In the genomic region with DNA sequence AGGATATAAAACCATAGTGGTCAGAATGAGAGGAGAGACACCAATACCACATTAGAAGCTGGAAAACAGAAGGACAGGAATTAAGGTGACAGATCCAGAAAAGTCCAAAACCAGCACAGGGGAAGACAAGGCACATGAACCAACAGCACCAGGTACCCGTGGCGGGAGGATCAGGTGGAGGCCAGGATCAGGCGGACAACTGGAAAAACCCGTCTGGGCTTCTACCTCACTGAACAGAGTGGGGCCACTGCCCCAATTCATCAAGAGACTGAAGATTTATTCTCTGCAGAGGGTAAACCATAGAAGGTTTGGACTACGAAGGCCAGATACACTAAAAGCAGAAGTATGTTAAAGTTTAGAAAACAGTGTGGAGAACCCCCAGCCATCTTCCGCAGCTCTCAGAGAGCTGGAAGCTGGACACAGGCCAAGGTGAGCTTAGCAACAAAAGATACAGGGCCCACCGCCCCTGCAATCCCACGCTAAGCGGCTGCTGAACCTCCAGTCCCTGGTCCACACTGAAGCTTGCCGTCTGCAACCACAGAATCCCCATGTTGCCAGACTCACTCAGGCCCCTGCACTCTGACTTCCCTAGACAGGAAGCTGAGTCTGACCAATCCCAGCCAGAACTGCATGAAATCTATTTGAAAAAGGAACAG, we compare ENCODE assay signal across 9 cellular contexts. TPM values are rescaled to one million over a fixed set of nuclear protein-coding genes. Genes with fewer than 3 reads are reported as not detected.
DNase-seq lines count a peak whose midpoint lies in the region; ATAC-seq, FAIRE-seq and TF ChIP-seq lines count a peak whose summit lies in the region.
"Had no signal": no experiment of that assay in that cellular context is flagged by ENCODE, and none has a peak within 500 bp of the region (broad histone marks: within the 10 kb centered on the region; RNA-seq: fewer than 3 reads in every experiment).

No MANE protein-coding gene starts in this region.

- FAIRE-seq in pancreas (lab: Jason Lieb, UNC): no peak

- H3K27ac ChIP-seq in IMR-90 (ENCODE audit: insufficient read depth, low read length) (peak overlapping the region; percentile 98), body of pancreas (peak overlapping the region in 3 of 4 donors; percentile 61 to 65 (median 63)), pancreas (peak overlapping the region in 3 of 4 donors; percentile 12 to 68 (median 60))

- POLR2A ChIA-PET in IMR-90 (lab: Charles Lee; ENCODE audit: unreplicated experiment): no interaction called here

- peaks cover 18 to 68% of the 10 kb centered on the region in 2 experiments; a peak in 3 of 4 replicates for H3K79me1 ChIP-seq in IMR-90 (ENCODE audit: low read depth in 1 of 2, low read length in 2 of 2)

- H3K56ac ChIP-seq in IMR-90 (ENCODE audit: extremely low read depth, insufficient read depth, low read length): 0 out of 2 replicates have a peak overlapping the region, but pooled peaks have one; percentile 38

- DNase-seq in GM03348 (ENCODE audit: low spot score) (peak; percentile 21), IMR-90 (peak; percentile 82), body of pancreas (peak in 2 of 4 donors; percentile 61 to 81), pancreas (peak in 1 of 6 donors; percentile 22), T-helper 2 cell (no peak), H4 (ENCODE audit: low spot score) (no peak)
- no peak for DNase-seq in stimulated activated naive CD4-positive, alpha-beta T cell treated with Interleukin-2 at 50 U/mL for 16 hours (lab: John Stamatoyannopoulos, UW)
- DNase-seq: NCI-H2171 treated with DMSO at 0.1 percent for 48 hours had no signal

- peak overlapping the region; percentile 58 to 90; a peak in 3 of 4 replicates for H4K8ac ChIP-seq in IMR-90 (ENCODE audit: low read depth in 2 of 2, low read length in 2 of 2)

- peak overlapping the region; percentile 79 for H3K18ac ChIP-seq in IMR-90 (ENCODE audit: low read depth, low read length)

- peak overlapping the region; percentile 68 for H2BK20ac ChIP-seq in IMR-90 (ENCODE audit: low read depth, low read length)

- peak; percentile 92 for ATAC-seq in IMR-90 (ENCODE audit: low read depth)
- no peak for ATAC-seq in body of pancreas
- ATAC-seq in pancreas: peak in 1 of 4 donors; percentile 18
- no peak for ATAC-seq in GM21619 (IDR thresholded peaks at IDR 0.05; ENCODE audit: unreplicated experiment)

- WGBS in IMR-90 (ENCODE audit: extremely low coverage in 2 of 2, insufficient read length in 1 of 2), 2 experiments: no CpG with 5 or more reads among the region's 10 CpGs
- WGBS in body of pancreas, 2 donors: 37 to 58% methylated on average over 10 of the region's 10 CpGs
- 41 to 49% methylated on average over 10 of the region's 10 CpGs for WGBS in pancreas, 2 donors

- H2AFZ ChIP-seq in IMR-90 (replicated peaks; ENCODE audit: low read length, poor library complexity): peak overlapping the region; percentile 84

- peak overlapping the region; percentile 89 for H2BK5ac ChIP-seq in IMR-90 (ENCODE audit: low read depth, low read length, poor library complexity, severe bottlenecking)

- peak overlapping the region; percentile 96 for H3K14ac ChIP-seq in IMR-90 (replicated peaks; ENCODE audit: low read depth, low read length)

- H3K4me1 ChIP-seq in IMR-90 (ENCODE audit: control insufficient read depth, insufficient read depth, low read length): peaks cover 19% of the 10 kb centered on the region
- peaks cover 75% of the 10 kb centered on the region for H3K4me1 ChIP-seq in body of pancreas
- peaks cover 37 to 60% (median 37%) of the 10 kb centered on the region in 3 donors for H3K4me1 ChIP-seq in pancreas

- peak overlapping the region; percentile 87 for H3K4ac ChIP-seq in IMR-90 (ENCODE audit: low read depth, low read length)

- dilution Hi-C loops in IMR-90 (cut with HindIII; ENCODE audit: low sequenced_read_pairs, unreplicated experiment): no loop called here

- CTCF ChIA-PET in IMR-90 (lab: Yijun Ruan, JAX): interaction anchor here (0.9 to 1.3 kb wide), 2 partner anchors 15 to 38 kb away, joined by 3 read pairs; no protein-coding TSS in a partner anchor

- H3K4me3 ChIP-seq in IMR-90 (ENCODE audit: insufficient read depth, low read depth, low read length) (peak overlapping the region; percentile 18; the same call in 1 of the 2 replicates), body of pancreas (no peak overlapping the region), pancreas (no peak overlapping the region)

- peak overlapping the region; percentile 89 for H3K4me2 ChIP-seq in IMR-90 (ENCODE audit: low read depth, low read length)

- TF ChIP-seq CTCF in IMR-90 (conservative IDR thresholded peaks at IDR 0.05; ENCODE audit: low read depth, low read length): no peak
- TF ChIP-seq CTCF in body of pancreas (IDR thresholded peaks at IDR 0.05): no peak
- TF ChIP-seq CTCF in pancreas (IDR thresholded peaks at IDR 0.05): no peak

- no TSS peak for BruUV-seq in IMR-90 (replicated peaks; lab: Mats Ljungman, UMichigan)

- peak overlapping the region; percentile 95 for H4K5ac ChIP-seq in IMR-90 (ENCODE audit: low read depth, low read length)

- H3K9me1 ChIP-seq in IMR-90 (ENCODE audit: insufficient read depth, low read length): peaks cover 11% of the 10 kb centered on the region

- no peaks in the 10 kb centered on the region for H3K36me3 ChIP-seq in IMR-90 (ENCODE audit: control insufficient read depth, insufficient read depth, low read length)
- H3K36me3 ChIP-seq in body of pancreas (replicated peaks in 1 of 2; ENCODE audit: insufficient read depth in 1 of 2, low read depth in 2 of 2): no peaks in the 10 kb centered on the region
- H3K36me3 ChIP-seq in pancreas: no peaks in the 10 kb centered on the region

- in situ Hi-C loops in IMR-90 (cut with MboI; ENCODE audit: low sequenced_read_pairs): no loop called here

- H3K27me3 ChIP-seq in IMR-90 (ENCODE audit: control insufficient read depth, insufficient read depth, low read length) (no peaks in the 10 kb centered on the region), body of pancreas (no peaks in the 10 kb centered on the region), pancreas (no peaks in the 10 kb centered on the region)

- peak overlapping the region; percentile 37; the same call in 1 of the 3 replicates for H2BK15ac ChIP-seq in IMR-90 (ENCODE audit: low read depth, low read length)

- H3K9ac ChIP-seq in IMR-90 (ENCODE audit: low read depth, low read length): peak overlapping the region; percentile 56; the same call in 1 of the 2 replicates

- TF ChIP-seq POLR2A in IMR-90 (IDR thresholded peaks at IDR 0.05; ENCODE audit: low read depth, low read length): no peak
- no peak for TF ChIP-seq POLR2A in body of pancreas (IDR thresholded peaks at IDR 0.05)

- H2BK120ac ChIP-seq in IMR-90 (ENCODE audit: low read depth, low read length): peak overlapping the region; percentile 84

- H3K23ac ChIP-seq in IMR-90 (ENCODE audit: low read depth, low read length): peak overlapping the region; percentile 90

- H4K20me1 ChIP-seq in IMR-90 (ENCODE audit: insufficient read depth, low read length): peaks cover 11% of the 10 kb centered on the region

- peak overlapping the region; percentile 82 for H4K91ac ChIP-seq in IMR-90 (ENCODE audit: insufficient read depth, low read depth, low read length)

- TF ChIP-seq RAD21 in IMR-90 (IDR thresholded peaks at IDR 0.05; ENCODE audit: low read length): no peak

- intact Hi-C loops in IMR-90 (cut with micrococcal nuclease) (loop anchor here (1.0 to 2.0 kb wide), 2 partner anchors 12 to 16 kb away; no protein-coding TSS in a partner anchor), body of pancreas (cut with DNase I) (no loop called here), pancreas (cut with DNase I) (no loop called here)

- peak overlapping the region; percentile 76; the same call in 1 of the 2 replicates for H2AK5ac ChIP-seq in IMR-90 (ENCODE audit: low read depth, low read length)

- peak overlapping the region; percentile 38 for H2AK9ac ChIP-seq in IMR-90 (replicated peaks; ENCODE audit: low read depth, low read length, poor library complexity)

- H3K9me3 ChIP-seq in IMR-90 (ENCODE audit: control insufficient read depth, insufficient read depth, low read length) (no peaks in the 10 kb centered on the region), body of pancreas (no peaks in the 10 kb centered on the region), pancreas (no peaks in the 10 kb centered on the region)

TF ChIP-seq in IMR-90, 13 proteins besides CTCF, POLR2A, EP300 and RAD21 (continues in another document):
- TF ChIP-seq MXI1 (IDR thresholded peaks at IDR 0.05; ENCODE audit: borderline replicate concordance, low read depth, low read length) (no peak), BHLHE40 (IDR thresholded peaks at IDR 0.05; ENCODE audit: low read depth, low read length) (no peak), CEBPB (IDR thresholded peaks at IDR 0.05; ENCODE audit: low read depth, low read length) (no peak), SMC3 (IDR thresholded peaks at IDR 0.05; ENCODE audit: low read depth, low read length) (no peak), RFX5 (IDR thresholded peaks at IDR 0.05; ENCODE audit: low read depth, low read length) (no peak), RCOR1 (IDR thresholded peaks at IDR 0.05; ENCODE audit: insufficient replicate concordance, low read length) (no peak), NFE2L2 (IDR thresholded peaks at IDR 0.05; ENCODE audit: low read depth, low read length) (no peak), FOS (IDR thresholded peaks at IDR 0.05; ENCODE audit: low read depth, low read length) (no peak)
- TF ChIP-seq, protein P1, sequence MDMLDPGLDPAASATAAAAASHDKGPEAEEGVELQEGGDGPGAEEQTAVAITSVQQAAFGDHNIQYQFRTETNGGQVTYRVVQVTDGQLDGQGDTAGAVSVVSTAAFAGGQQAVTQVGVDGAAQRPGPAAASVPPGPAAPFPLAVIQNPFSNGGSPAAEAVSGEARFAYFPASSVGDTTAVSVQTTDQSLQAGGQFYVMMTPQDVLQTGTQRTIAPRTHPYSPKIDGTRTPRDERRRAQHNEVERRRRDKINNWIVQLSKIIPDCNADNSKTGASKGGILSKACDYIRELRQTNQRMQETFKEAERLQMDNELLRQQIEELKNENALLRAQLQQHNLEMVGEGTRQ (IDR thresholded peaks at IDR 0.05; ENCODE audit: low read depth, low read length): no peak

RNA-seq across cellular contexts. Expression of a gene that starts 29.9 kb away (rescaled TPM):
- total RNA-seq in IMR-90 (2012; rRNA removed): 64.2 and 80.7 TPM in 2 replicates
- 84.0 and 108 TPM in 2 replicates for polyA plus RNA-seq in IMR-90 (2012; rRNA removed)
- polyA plus RNA-seq in IMR-90 (2012; cell fraction: cytosol; rRNA removed): 66.3 and 83.3 TPM in 2 replicates
- 61.1 and 62.6 TPM in 2 replicates for polyA plus RNA-seq in IMR-90 (2012; cell fraction: nucleus; rRNA removed; ENCODE audit: low replicate concordance)
- 100 to 1,000 TPM in 1 of 2 donors, 10 to 100 TPM in 1; 74.7 to 106 TPM for total RNA-seq in body of pancreas
- 10 to 100 TPM; 44.4 to 73.0 (median 53.9) TPM for total RNA-seq in pancreas
- polyA plus RNA-seq in pancreas: 10 to 100 TPM; 55.9 to 64.3 TPM
- total RNA-seq in H4 (2014; rRNA removed; shearing (Covaris generic)): 22.5 and 24.7 TPM in 2 replicates

RNA-seq across cellular contexts. Expression of a gene that starts 46.7 kb away (rescaled TPM):
- 6.6 and 12.2 TPM in 2 replicates for total RNA-seq in IMR-90 (2012; rRNA removed)
- 4.1 and 4.9 TPM in 2 replicates for polyA plus RNA-seq in IMR-90 (2012; rRNA removed)
- polyA plus RNA-seq in IMR-90 (2012; cell fraction: cytosol; rRNA removed): 0.90 and 2.2 TPM in 2 replicates
- 0.63 and 2.9 TPM in 2 replicates for polyA plus RNA-seq in IMR-90 (2012; cell fraction: nucleus; rRNA removed; ENCODE audit: low replicate concordance)
- total RNA-seq in body of pancreas: under 1 TPM; 0.78 to 0.99 TPM
- total RNA-seq in pancreas: under 1 TPM; 0.32 to 0.98 (median 0.50) TPM
- under 1 TPM; 0.46 to 0.52 TPM for polyA plus RNA-seq in pancreas
- 16.3 and 20.3 TPM in 2 replicates for total RNA-seq in H4 (2014; rRNA removed; shearing (Covaris generic))

Comparison
In these comparisons a context has a peak if more than half of its experiments do, and no peak if none do; other contexts are left out.
1. DNase-seq: peak in GM03348 (single experiment) and IMR-90 (single experiment); none in stimulated activated naive CD4-positive, alpha-beta T cell treated with Interleukin-2 at 50 U/mL for 16 hours (single experiment), T-helper 2 cell (0 of 5) and H4 (single experiment).
2. Peak in every context shown above with its lines, with median percentiles within 50 percentile points of each other: H3K27ac ChIP-seq.